In the genomic region with DNA sequence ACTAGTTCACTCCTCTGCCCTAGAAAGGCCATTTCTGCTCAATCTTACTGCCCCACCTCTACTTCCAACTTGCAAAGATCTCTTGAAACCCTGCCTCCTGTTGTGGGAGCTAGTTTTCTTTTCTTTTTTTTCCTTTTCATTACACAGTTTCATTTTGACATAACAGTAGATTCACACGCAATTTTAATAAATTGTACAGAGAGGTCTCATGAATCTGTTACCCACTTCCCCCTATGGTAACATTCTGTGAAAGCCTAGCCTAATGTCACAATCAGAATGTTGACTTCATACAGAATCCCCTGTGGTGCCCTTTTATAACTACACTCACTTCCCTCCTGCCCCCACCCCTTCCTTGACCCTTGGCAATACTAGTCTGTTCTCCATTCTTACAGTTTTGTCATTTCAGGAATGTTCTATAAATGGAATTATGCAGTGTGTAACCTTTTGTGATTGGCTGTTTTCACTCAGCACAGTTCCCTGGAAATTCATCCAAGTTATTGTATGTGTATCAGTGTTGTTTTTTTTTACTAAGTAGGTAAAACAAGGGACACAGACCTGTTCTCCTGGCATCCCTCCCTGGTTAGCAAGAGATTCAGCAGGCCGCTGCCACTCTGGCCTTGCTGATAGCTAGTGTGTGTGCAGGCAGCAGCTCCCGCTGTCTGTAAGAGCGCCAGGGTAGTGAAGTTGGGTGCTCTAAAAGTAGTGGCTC, we compare ENCODE assay signal across 1 cellular context.
A peak's percentile ranks its signal among the peaks of the same experiment; 100 is the strongest.
TF ChIP-seq lines count a peak whose summit lies in the region.

No MANE protein-coding gene starts in this region.

TF ChIP-seq in GM12878, 131 proteins besides CTCF, POLR2A, EP300 and RAD21 (continues in another document):
- TF ChIP-seq CBFB (IDR thresholded peaks at IDR 0.05; ENCODE audit: low read depth), result no peak
- no peak for TF ChIP-seq CEBPZ (IDR thresholded peaks at IDR 0.05; ENCODE audit: low read depth, low read length)
- TF ChIP-seq, protein P1, sequence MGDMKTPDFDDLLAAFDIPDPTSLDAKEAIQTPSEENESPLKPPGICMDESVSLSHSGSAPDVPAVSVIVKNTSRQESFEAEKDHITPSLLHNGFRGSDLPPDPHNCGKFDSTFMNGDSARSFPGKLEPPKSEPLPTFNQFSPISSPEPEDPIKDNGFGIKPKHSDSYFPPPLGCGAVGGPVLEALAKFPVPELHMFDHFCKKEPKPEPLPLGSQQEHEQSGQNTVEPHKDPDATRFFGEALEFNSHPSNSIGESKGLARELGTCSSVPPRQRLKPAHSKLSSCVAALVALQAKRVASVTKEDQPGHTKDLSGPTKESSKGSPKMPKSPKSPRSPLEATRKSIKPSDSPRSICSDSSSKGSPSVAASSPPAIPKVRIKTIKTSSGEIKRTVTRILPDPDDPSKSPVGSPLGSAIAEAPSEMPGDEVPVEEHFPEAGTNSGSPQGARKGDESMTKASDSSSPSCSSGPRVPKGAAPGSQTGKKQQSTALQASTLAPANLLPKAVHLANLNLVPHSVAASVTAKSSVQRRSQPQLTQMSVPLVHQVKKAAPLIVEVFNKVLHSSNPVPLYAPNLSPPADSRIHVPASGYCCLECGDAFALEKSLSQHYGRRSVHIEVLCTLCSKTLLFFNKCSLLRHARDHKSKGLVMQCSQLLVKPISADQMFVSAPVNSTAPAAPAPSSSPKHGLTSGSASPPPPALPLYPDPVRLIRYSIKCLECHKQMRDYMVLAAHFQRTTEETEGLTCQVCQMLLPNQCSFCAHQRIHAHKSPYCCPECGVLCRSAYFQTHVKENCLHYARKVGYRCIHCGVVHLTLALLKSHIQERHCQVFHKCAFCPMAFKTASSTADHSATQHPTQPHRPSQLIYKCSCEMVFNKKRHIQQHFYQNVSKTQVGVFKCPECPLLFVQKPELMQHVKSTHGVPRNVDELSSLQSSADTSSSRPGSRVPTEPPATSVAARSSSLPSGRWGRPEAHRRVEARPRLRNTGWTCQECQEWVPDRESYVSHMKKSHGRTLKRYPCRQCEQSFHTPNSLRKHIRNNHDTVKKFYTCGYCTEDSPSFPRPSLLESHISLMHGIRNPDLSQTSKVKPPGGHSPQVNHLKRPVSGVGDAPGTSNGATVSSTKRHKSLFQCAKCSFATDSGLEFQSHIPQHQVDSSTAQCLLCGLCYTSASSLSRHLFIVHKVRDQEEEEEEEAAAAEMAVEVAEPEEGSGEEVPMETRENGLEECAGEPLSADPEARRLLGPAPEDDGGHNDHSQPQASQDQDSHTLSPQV (IDR thresholded peaks at IDR 0.05), result no peak
- peak; percentile 68 for TF ChIP-seq MEF2B (IDR thresholded peaks at IDR 0.05; ENCODE audit: partially characterized antibody, poor library complexity, severe bottlenecking)
- no peak for TF ChIP-seq ESRRA (IDR thresholded peaks at IDR 0.05; ENCODE audit: low read length)
- TF ChIP-seq MYC (IDR thresholded peaks at IDR 0.05; ENCODE audit: insufficient read depth, insufficient read length, insufficient replicate concordance, low read length, severe bottlenecking), result no peak
- no peak for TF ChIP-seq IRF5 (IDR thresholded peaks at IDR 0.05; ENCODE audit: borderline replicate concordance)
- peak; percentile 42; the same call in 1 of the 2 replicates for TF ChIP-seq TBL1XR1 (IDR thresholded peaks at IDR 0.05; ENCODE audit: low read depth, low read length)
- TF ChIP-seq CREB1 (IDR thresholded peaks at IDR 0.05; ENCODE audit: low read depth), result peak; percentile 51; the same call in 1 of the 2 replicates
- TF ChIP-seq TAF1 (IDR thresholded peaks at IDR 0.05; ENCODE audit: borderline replicate concordance, low read depth, low read length), result no peak
- TF ChIP-seq, protein P2, sequence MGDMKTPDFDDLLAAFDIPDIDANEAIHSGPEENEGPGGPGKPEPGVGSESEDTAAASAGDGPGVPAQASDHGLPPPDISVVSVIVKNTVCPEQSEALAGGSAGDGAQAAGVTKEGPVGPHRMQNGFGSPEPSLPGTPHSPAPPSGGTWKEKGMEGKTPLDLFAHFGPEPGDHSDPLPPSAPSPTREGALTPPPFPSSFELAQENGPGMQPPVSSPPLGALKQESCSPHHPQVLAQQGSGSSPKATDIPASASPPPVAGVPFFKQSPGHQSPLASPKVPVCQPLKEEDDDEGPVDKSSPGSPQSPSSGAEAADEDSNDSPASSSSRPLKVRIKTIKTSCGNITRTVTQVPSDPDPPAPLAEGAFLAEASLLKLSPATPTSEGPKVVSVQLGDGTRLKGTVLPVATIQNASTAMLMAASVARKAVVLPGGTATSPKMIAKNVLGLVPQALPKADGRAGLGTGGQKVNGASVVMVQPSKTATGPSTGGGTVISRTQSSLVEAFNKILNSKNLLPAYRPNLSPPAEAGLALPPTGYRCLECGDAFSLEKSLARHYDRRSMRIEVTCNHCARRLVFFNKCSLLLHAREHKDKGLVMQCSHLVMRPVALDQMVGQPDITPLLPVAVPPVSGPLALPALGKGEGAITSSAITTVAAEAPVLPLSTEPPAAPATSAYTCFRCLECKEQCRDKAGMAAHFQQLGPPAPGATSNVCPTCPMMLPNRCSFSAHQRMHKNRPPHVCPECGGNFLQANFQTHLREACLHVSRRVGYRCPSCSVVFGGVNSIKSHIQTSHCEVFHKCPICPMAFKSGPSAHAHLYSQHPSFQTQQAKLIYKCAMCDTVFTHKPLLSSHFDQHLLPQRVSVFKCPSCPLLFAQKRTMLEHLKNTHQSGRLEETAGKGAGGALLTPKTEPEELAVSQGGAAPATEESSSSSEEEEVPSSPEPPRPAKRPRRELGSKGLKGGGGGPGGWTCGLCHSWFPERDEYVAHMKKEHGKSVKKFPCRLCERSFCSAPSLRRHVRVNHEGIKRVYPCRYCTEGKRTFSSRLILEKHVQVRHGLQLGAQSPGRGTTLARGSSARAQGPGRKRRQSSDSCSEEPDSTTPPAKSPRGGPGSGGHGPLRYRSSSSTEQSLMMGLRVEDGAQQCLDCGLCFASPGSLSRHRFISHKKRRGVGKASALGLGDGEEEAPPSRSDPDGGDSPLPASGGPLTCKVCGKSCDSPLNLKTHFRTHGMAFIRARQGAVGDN (IDR thresholded peaks at IDR 0.05), result peak; percentile 55
- peak; percentile 32; the same call in 1 of the 2 replicates for TF ChIP-seq PML (IDR thresholded peaks at IDR 0.05; ENCODE audit: low read length)
- no peak for TF ChIP-seq ZNF622 (IDR thresholded peaks at IDR 0.05)
- peak; percentile 43; the same call in 1 of the 2 replicates for TF ChIP-seq MTA3 (IDR thresholded peaks at IDR 0.05; ENCODE audit: borderline replicate concordance, low read length)
- peak; percentile 29; the same call in 1 of the 2 replicates for TF ChIP-seq ZNF217 (IDR thresholded peaks at IDR 0.05)
- TF ChIP-seq EED (IDR thresholded peaks at IDR 0.05; ENCODE audit: low read depth), result peak; percentile 52
- peak; percentile 48 for TF ChIP-seq IKZF1 (conservative IDR thresholded peaks at IDR 0.05)
- peak; percentile 86 for TF ChIP-seq ATF2 (IDR thresholded peaks at IDR 0.05; ENCODE audit: low read length)
- TF ChIP-seq SPI1 (IDR thresholded peaks at IDR 0.05; ENCODE audit: borderline replicate concordance, insufficient read depth, low read depth, low read length), result peak; percentile 83
- TF ChIP-seq IKZF2 (IDR thresholded peaks at IDR 0.05), result peak; percentile 73 to 84; a peak in 3 of 4 replicates
- 0 out of 2 replicates have a peak, but pooled peaks have one; percentile 67 for TF ChIP-seq ZNF384 (IDR thresholded peaks at IDR 0.05; ENCODE audit: borderline replicate concordance, low read depth, low read length)
- no peak for TF ChIP-seq STAT1 (conservative IDR thresholded peaks at IDR 0.05)
- TF ChIP-seq MTA2 (IDR thresholded peaks at IDR 0.05; ENCODE audit: low read depth), result peak; percentile 86
- TF ChIP-seq, protein P3, sequence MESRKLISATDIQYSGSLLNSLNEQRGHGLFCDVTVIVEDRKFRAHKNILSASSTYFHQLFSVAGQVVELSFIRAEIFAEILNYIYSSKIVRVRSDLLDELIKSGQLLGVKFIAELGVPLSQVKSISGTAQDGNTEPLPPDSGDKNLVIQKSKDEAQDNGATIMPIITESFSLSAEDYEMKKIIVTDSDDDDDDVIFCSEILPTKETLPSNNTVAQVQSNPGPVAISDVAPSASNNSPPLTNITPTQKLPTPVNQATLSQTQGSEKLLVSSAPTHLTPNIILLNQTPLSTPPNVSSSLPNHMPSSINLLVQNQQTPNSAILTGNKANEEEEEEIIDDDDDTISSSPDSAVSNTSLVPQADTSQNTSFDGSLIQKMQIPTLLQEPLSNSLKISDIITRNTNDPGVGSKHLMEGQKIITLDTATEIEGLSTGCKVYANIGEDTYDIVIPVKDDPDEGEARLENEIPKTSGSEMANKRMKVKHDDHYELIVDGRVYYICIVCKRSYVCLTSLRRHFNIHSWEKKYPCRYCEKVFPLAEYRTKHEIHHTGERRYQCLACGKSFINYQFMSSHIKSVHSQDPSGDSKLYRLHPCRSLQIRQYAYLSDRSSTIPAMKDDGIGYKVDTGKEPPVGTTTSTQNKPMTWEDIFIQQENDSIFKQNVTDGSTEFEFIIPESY (IDR thresholded peaks at IDR 0.05), result peak; percentile 91; the same call in 1 of the 2 replicates
- TF ChIP-seq PKNOX1 (IDR thresholded peaks at IDR 0.05), result no peak
- peak; percentile 58 for TF ChIP-seq DPF2 (IDR thresholded peaks at IDR 0.05)
- TF ChIP-seq NBN (IDR thresholded peaks at IDR 0.05), result peak; percentile 62
- TF ChIP-seq, protein P4, sequence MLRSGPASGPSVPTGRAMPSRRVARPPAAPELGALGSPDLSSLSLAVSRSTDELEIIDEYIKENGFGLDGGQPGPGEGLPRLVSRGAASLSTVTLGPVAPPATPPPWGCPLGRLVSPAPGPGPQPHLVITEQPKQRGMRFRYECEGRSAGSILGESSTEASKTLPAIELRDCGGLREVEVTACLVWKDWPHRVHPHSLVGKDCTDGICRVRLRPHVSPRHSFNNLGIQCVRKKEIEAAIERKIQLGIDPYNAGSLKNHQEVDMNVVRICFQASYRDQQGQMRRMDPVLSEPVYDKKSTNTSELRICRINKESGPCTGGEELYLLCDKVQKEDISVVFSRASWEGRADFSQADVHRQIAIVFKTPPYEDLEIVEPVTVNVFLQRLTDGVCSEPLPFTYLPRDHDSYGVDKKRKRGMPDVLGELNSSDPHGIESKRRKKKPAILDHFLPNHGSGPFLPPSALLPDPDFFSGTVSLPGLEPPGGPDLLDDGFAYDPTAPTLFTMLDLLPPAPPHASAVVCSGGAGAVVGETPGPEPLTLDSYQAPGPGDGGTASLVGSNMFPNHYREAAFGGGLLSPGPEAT (IDR thresholded peaks at IDR 0.05; ENCODE audit: low read depth), result peak; percentile 59
- TF ChIP-seq BCL11A (IDR thresholded peaks at IDR 0.05; ENCODE audit: low read depth, low read length), result peak; percentile 20; the same call in 1 of the 2 replicates
- peak; percentile 66 for TF ChIP-seq NFIC (IDR thresholded peaks at IDR 0.05; ENCODE audit: low read depth, low read length)
- peak; percentile 77 for TF ChIP-seq JUNB (IDR thresholded peaks at IDR 0.05)
- TF ChIP-seq JUND (IDR thresholded peaks at IDR 0.05; ENCODE audit: low read depth, low read length), result peak; percentile 39; the same call in 1 of the 2 replicates
- peak; percentile 59; the same call in 1 of the 2 replicates for TF ChIP-seq MEF2A (IDR thresholded peaks at IDR 0.05; ENCODE audit: insufficient read depth, low read depth, low read length)
- no peak for TF ChIP-seq NRF1 (conservative IDR thresholded peaks at IDR 0.05; ENCODE audit: low read depth, low read length)
- peak; percentile 40; the same call in 1 of the 2 replicates for TF ChIP-seq IRF4 (IDR thresholded peaks at IDR 0.05; ENCODE audit: low read depth, low read length)
